ENCODE assay signal across 30 cellular contexts in genomic region chr7:142847353-142847752, GRCh38. TPM values are rescaled to one million over a fixed set of nuclear protein-coding genes. Genes with fewer than 3 reads are reported as not detected.
"Had no signal": no experiment of that assay in that cellular context is flagged by ENCODE, and none has a peak within 500 bp of the region (broad histone marks: within the 10 kb centered on the region; RNA-seq: fewer than 3 reads in every experiment).

No MANE protein-coding gene starts in this region.

- H3K27ac ChIP-seq: ascending aorta, WERI-Rb-1 had no signal

- H3K27me3 ChIP-seq: ascending aorta had no signal

- H3K4me1 ChIP-seq: ascending aorta had no signal

- DNase-seq: activated CD4-positive, alpha-beta memory T cell treated with anti-CD3 and anti-CD28 coated beads, Interleukin-2, amount 10 ng/mL, durations not matched to agents 7 days and 5 days; activated CD4-positive, alpha-beta T cell treated with anti-CD3 and anti-CD28 coated beads for 1 hour; activated CD4-positive, alpha-beta T cell treated with anti-CD3 and anti-CD28 coated beads for 36 hours; activated CD4-positive, alpha-beta T cell treated with anti-CD3 and anti-CD28 coated beads for 48 hours; activated CD4-positive, alpha-beta T cell treated with anti-CD3 and anti-CD28 coated beads, Interleukin-2, amount 10 ng/mL, durations not matched to agents 7 days and 5 days; activated CD4-positive, alpha-beta T cell treated with anti-CD3 and anti-CD28 coated beads, Interleukin-2, amount 50 U/mL, for 48 hours; activated CD4-positive, CD25-positive, alpha-beta regulatory T cell; activated CD8-positive, alpha-beta memory T cell treated with anti-CD3 and anti-CD28 coated beads for 24 hours; activated CD8-positive, alpha-beta memory T cell treated with anti-CD3 and anti-CD28 coated beads, Interleukin-2, amount 10 ng/mL, durations not matched to agents 7 days and 5 days; activated CD8-positive, alpha-beta memory T cell treated with anti-CD3 and anti-CD28 coated beads, Interleukin-2, amount 50 U/mL, for 48 hours; activated CD8-positive, alpha-beta T cell treated with anti-CD3 and anti-CD28 coated beads, Interleukin-2, amount 10 ng/mL, durations not matched to agents 7 days and 5 days; activated effector memory CD4-positive, alpha-beta T cell treated with Interleukin-2 at 50 U/mL for 16 hours; activated gamma-delta T cell; activated naive CD4-positive, alpha-beta T cell treated with anti-CD3 and anti-CD28 coated beads, Interleukin-2, amount 10 ng/mL, durations not matched to agents 7 days and 5 days; activated naive CD4-positive, alpha-beta T cell treated with Interleukin-2 at 50 U/mL for 16 hours; activated naive CD8-positive, alpha-beta T cell treated with anti-CD3 and anti-CD28 coated beads, Interleukin-2, amount 10 ng/mL, durations not matched to agents 7 days and 5 days; activated naive CD8-positive, alpha-beta T cell treated with anti-CD3 and anti-CD28 coated beads, Interleukin-2, amount 50 U/mL, for 24 hours; activated T-cell treated with anti-CD3 and anti-CD28 coated beads, Interleukin-2, amount 50 U/mL, for 24 hours; activated T-cell treated with anti-CD3 and anti-CD28 coated beads, Interleukin-2, amount 50 U/mL, for 48 hours; amygdala; anterior cingulate cortex; central memory CD4-positive, alpha-beta T cell; T-helper 2 cell; T-helper 9 cell; WERI-Rb-1 had no signal

- H3K4me3 ChIP-seq: ascending aorta had no signal

- H3K9me3 ChIP-seq: ascending aorta had no signal

- ATAC-seq: activated CD4-positive, alpha-beta T cell treated with anti-CD3 and anti-CD28 coated beads for 36 hours; activated CD4-positive, CD25-positive, alpha-beta regulatory T cell treated with anti-CD3 and anti-CD28 coated beads, Interleukin-2, amount 50 U/mL, for 24 hours; activated CD8-positive, alpha-beta memory T cell treated with anti-CD3 and anti-CD28 coated beads, Interleukin-2, amount 10 ng/mL, durations not matched to agents 7 days and 5 days; activated CD8-positive, alpha-beta T cell treated with anti-CD3 and anti-CD28 coated beads, Interleukin-2, amount 10 ng/mL, durations not matched to agents 7 days and 5 days; activated naive CD8-positive, alpha-beta T cell treated with anti-CD3 and anti-CD28 coated beads, Interleukin-2, amount 50 U/mL, for 24 hours; WTC11 had no signal

- H3K36me3 ChIP-seq: ascending aorta, WERI-Rb-1 had no signal

RNA-seq across cellular contexts. Expression of gene TRPV6, which starts 38.2 kb away (rescaled TPM):
- total RNA-seq: activated CD4-positive, alpha-beta memory T cell treated with anti-CD3 and anti-CD28 coated beads, Interleukin-2, amount 10 ng/mL, durations not matched to agents 7 days and 5 days; activated CD4-positive, alpha-beta T cell treated with anti-CD3 and anti-CD28 coated beads for 36 hours; activated CD8-positive, alpha-beta memory T cell treated with anti-CD3 and anti-CD28 coated beads, Interleukin-2, amount 10 ng/mL, durations not matched to agents 7 days and 5 days; activated CD8-positive, alpha-beta T cell treated with anti-CD3 and anti-CD28 coated beads, Interleukin-2, amount 10 ng/mL, durations not matched to agents 7 days and 5 days; activated naive CD8-positive, alpha-beta T cell treated with anti-CD3 and anti-CD28 coated beads, Interleukin-2, amount 10 ng/mL, durations not matched to agents 7 days and 5 days; activated T-helper 2 cell treated with anti-CD3 and anti-CD28 coated beads, Interferon-gamma antibody, Interleukin-2, Interleukin-4, amounts not matched to agents 10 μg/mL and 5 μg/mL and 100 μg/mL, durations not matched to agents 14 hours and 24 hours and 36 hours; ascending aorta; cardiac septum had no signal
